14 cellular contexts compared by ENCODE assay signal in genomic region chr7:129845972-129846327, GRCh38.
DNase-seq lines count a peak whose midpoint lies in the region; ATAC-seq, FAIRE-seq and TF ChIP-seq lines count a peak whose summit lies in the region.
"Had no signal": no experiment of that assay in that cellular context is flagged by ENCODE, and none has a peak within 500 bp of the region (broad histone marks: within the 10 kb centered on the region; RNA-seq: fewer than 3 reads in every experiment).

No MANE protein-coding gene starts in this region.

- peak overlapping the region; percentile 67 for H3K9ac ChIP-seq in astrocyte (ENCODE audit: low read length)

- 98 to 100% methylated on average over 1 of the region's 1 CpG for WGBS in lung, 2 donors

- H2AFZ ChIP-seq in astrocyte (ENCODE audit: low read depth, low read length), result no peak overlapping the region

- peaks cover 48% of the 10 kb centered on the region for H3K79me2 ChIP-seq in astrocyte (ENCODE audit: insufficient read depth, low read length)

- H3K36me3 Mint-ChIP-seq in astrocyte (ENCODE audit: low read depth, unreplicated experiment), result peaks cover 6% of the 10 kb centered on the region

- H3K4me3 Mint-ChIP-seq in astrocyte (ENCODE audit: unreplicated experiment), result no peak overlapping the region

- H3K27ac ChIP-seq in astrocyte (ENCODE audit: low read depth, low read length) (peak overlapping the region; percentile 88), lung (ENCODE audit: low read depth in 1 of 2, low read length in 1 of 2) (no peak overlapping the region)

- no peak for FAIRE-seq in astrocyte (lab: Jason Lieb, UNC)

- H3K4me1 ChIP-seq in astrocyte (ENCODE audit: insufficient read depth, low read length) (peaks cover 46% of the 10 kb centered on the region), lung (ENCODE audit: control insufficient read depth in 2 of 2, insufficient read depth in 2 of 2, low read length in 2 of 2) (peaks cover 5 to 35% of the 10 kb centered on the region in 2 donors)

- peaks cover 12% of the 10 kb centered on the region for H4K20me1 ChIP-seq in astrocyte (ENCODE audit: insufficient read depth, low read length)

- no peaks in the 10 kb centered on the region for H3K9me3 Mint-ChIP-seq in astrocyte (ENCODE audit: unreplicated experiment)

- peak overlapping the region; percentile 49 for H3K27ac Mint-ChIP-seq in astrocyte (ENCODE audit: unreplicated experiment)

- H3K36me3 ChIP-seq in astrocyte (ENCODE audit: insufficient read depth, low read length) (no peaks in the 10 kb centered on the region), lung (ENCODE audit: control insufficient read depth in 2 of 2, insufficient read depth in 2 of 2, low read length in 2 of 2) (peaks cover 0 to 2% of the 10 kb centered on the region in 2 donors)

- peak overlapping the region; percentile 73 for H3K4me2 ChIP-seq in astrocyte (ENCODE audit: low read length)

- ATAC-seq in lung (ENCODE audit: insufficient read depth, low FRiP score) (peak; percentile 27), HG03280 (IDR thresholded peaks at IDR 0.05; ENCODE audit: unreplicated experiment) (no peak)

- no peaks in the 10 kb centered on the region for H3K27me3 ChIP-seq in astrocyte (ENCODE audit: insufficient read depth, low read length)
- H3K27me3 ChIP-seq in lung (ENCODE audit: control insufficient read depth, insufficient read depth), result no peaks in the 10 kb centered on the region

- DNase-seq in AG09309 (ENCODE audit: low read depth) (peak; percentile 52), HPDE6-E6E7 (ENCODE audit: extremely low spot score) (peak; percentile 67), astrocyte (ENCODE audit: low read depth) (peak; percentile 92), lung (ENCODE audit: low spot score) (no peak), NCI-H146 (lab: John Stamatoyannopoulos, UW) (no peak), MV-4-11 (lab: John Stamatoyannopoulos, UW) (no peak)
- DNase-seq in activated CD4-positive, alpha-beta T cell treated with anti-CD3 and anti-CD28 coated beads for 1 hour, result no peak
- DNase-seq: activated T-cell treated with anti-CD3 and anti-CD28 coated beads for 4 hours; DMS79; effector memory CD4-positive, alpha-beta T cell; left ventricle myocardium superior; NCI-H526 treated with DMSO at 0.1 percent for 48 hours; retina had no signal

- no peaks in the 10 kb centered on the region for H3K9me3 ChIP-seq in astrocyte (ENCODE audit: insufficient read depth, low read depth, low read length)
- H3K9me3 ChIP-seq in lung (ENCODE audit: control insufficient read depth in 2 of 2, insufficient read depth in 1 of 2, low read length in 1 of 2), result no peaks in the 10 kb centered on the region

- H3K4me3 ChIP-seq in AG09309 (ENCODE audit: control insufficient read depth, low read depth, low read length) (no peak overlapping the region), astrocyte (ENCODE audit: insufficient read depth, low read depth, low read length) (no peak overlapping the region), lung (no peak overlapping the region)

- H3K27me3 Mint-ChIP-seq in astrocyte (ENCODE audit: low read depth, unreplicated experiment), result no peaks in the 10 kb centered on the region

- TF ChIP-seq CTCF in AG09309 (IDR thresholded peaks at IDR 0.05; ENCODE audit: control insufficient read depth, insufficient read depth, low read depth, low read length, missing control alignments), result no peak
- TF ChIP-seq CTCF in astrocyte (IDR thresholded peaks at IDR 0.05; ENCODE audit: insufficient read depth, low read depth, low read length), result no peak
- no peak for TF ChIP-seq CTCF in lung (IDR thresholded peaks at IDR 0.05; ENCODE audit: control extremely low read depth, extremely low read depth)

- H3K4me1 Mint-ChIP-seq in astrocyte (ENCODE audit: low read depth, unreplicated experiment), result peaks cover 47% of the 10 kb centered on the region

Comparison
In these comparisons a context has a peak if more than half of its experiments do, and no peak if none do; other contexts are left out.
1. DNase-seq: peak in AG09309 (single experiment), HPDE6-E6E7 (single experiment) and astrocyte (single experiment); none in lung (single experiment), NCI-H146 (single experiment), MV-4-11 (single experiment) and activated CD4-positive, alpha-beta T cell treated with anti-CD3 and anti-CD28 coated beads for 1 hour (single experiment).